In genomic region chr7:1026721-1027151, GRCh38 we compare ENCODE assay signal across 8 cellular contexts. TPM values are rescaled to one million over a fixed set of nuclear protein-coding genes. Genes with fewer than 3 reads are reported as not detected.
DNase-seq lines count a peak whose midpoint lies in the region; ATAC-seq and TF ChIP-seq lines count a peak whose summit lies in the region.
"Had no signal": no experiment of that assay in that cellular context is flagged by ENCODE, and none has a peak within 500 bp of the region (broad histone marks: within the 10 kb centered on the region; RNA-seq: fewer than 3 reads in every experiment).

No MANE protein-coding gene starts in this region.

- TF ChIP-seq CTCF in mammary epithelial cell (conservative IDR thresholded peaks at IDR 0.05 in 1 of 2, IDR thresholded peaks at IDR 0.05 in 1 of 2; ENCODE audit: extremely low read depth in 1 of 2, insufficient read depth in 1 of 2, low read depth in 1 of 2, low read length in 2 of 2) = no peak

- ATAC-seq in HG03280 (IDR thresholded peaks at IDR 0.05; ENCODE audit: unreplicated experiment) = no peak

- no peak overlapping the region for H3K9ac ChIP-seq in HUES6 (ENCODE audit: low read length)
- no peak overlapping the region for H3K9ac ChIP-seq in mammary epithelial cell (ENCODE audit: insufficient read depth, low read length)
- H3K9ac ChIP-seq in neuronal stem cell (ENCODE audit: low read depth, low read length, poor library complexity) = no peak overlapping the region

- peak overlapping the region; percentile 30 for H2BK5ac ChIP-seq in neuronal stem cell (ENCODE audit: low read length)

- peaks cover 12% of the 10 kb centered on the region for H3K4me1 ChIP-seq in HUES6 (ENCODE audit: control insufficient read depth, insufficient read depth, low read length)
- H3K4me1 ChIP-seq in mammary epithelial cell (ENCODE audit: insufficient read depth, low read length) = peaks cover 19% of the 10 kb centered on the region
- peaks cover 12 to 13% of the 10 kb centered on the region in 2 donors for H3K4me1 ChIP-seq in neuronal stem cell (ENCODE audit: control insufficient read depth in 2 of 2, insufficient read depth in 1 of 2, low read depth in 1 of 2, low read length in 2 of 2)

- H3K79me1 ChIP-seq in neuronal stem cell (ENCODE audit: low read depth, low read length) = peaks cover 29% of the 10 kb centered on the region

- peaks cover 57% of the 10 kb centered on the region for H3K79me2 ChIP-seq in mammary epithelial cell (ENCODE audit: insufficient read depth, low read length)

- H4K20me1 ChIP-seq in mammary epithelial cell (ENCODE audit: insufficient read depth, low read length) = peaks cover 2% of the 10 kb centered on the region

- H4K91ac ChIP-seq in neuronal stem cell (ENCODE audit: low read depth, low read length, poor library complexity) = no peak overlapping the region

- H3K27ac ChIP-seq in HUES6 (ENCODE audit: low read depth, low read length) = no peak overlapping the region
- H3K27ac ChIP-seq in mammary epithelial cell (ENCODE audit: insufficient read depth, low read depth, low read length) = no peak overlapping the region
- H3K27ac ChIP-seq in neuronal stem cell (replicated peaks; ENCODE audit: low read length) = no peak overlapping the region

- peak overlapping the region; percentile 97 for H3K4me2 ChIP-seq in mammary epithelial cell (ENCODE audit: insufficient read depth, low read depth, low read length)
- no peak overlapping the region for H3K4me2 ChIP-seq in neuronal stem cell (ENCODE audit: insufficient read depth, low read length, poor library complexity, severe bottlenecking)

- in situ Hi-C loops in mammary epithelial cell (cut with MboI; ENCODE audit: low sequenced_read_pairs in 2 of 2) = no loop called here

- H3K4me3 ChIP-seq in HUES6 (ENCODE audit: low read depth, low read length) (peak overlapping the region; percentile 48), mammary epithelial cell (replicated peaks in 1 of 3; ENCODE audit: insufficient read depth in 1 of 3, low read depth in 2 of 3, low read length in 3 of 3) (peak overlapping the region in 1 of 3 experiments; percentile 72), neuronal stem cell (ENCODE audit: low read length in 2 of 2) (peak overlapping the region in 1 of 2 donors; percentile 85)

- H3K36me3 ChIP-seq in HUES6 (ENCODE audit: control insufficient read depth, insufficient read depth, low read length) = peaks cover 11% of the 10 kb centered on the region; the same call in 1 of the 2 replicates
- H3K36me3 ChIP-seq in mammary epithelial cell (ENCODE audit: insufficient read depth, low read length) = peaks cover 3% of the 10 kb centered on the region
- peaks cover 16 to 54% of the 10 kb centered on the region in 2 donors for H3K36me3 ChIP-seq in neuronal stem cell (replicated peaks in 1 of 2; ENCODE audit: control insufficient read depth in 2 of 2, insufficient read depth in 2 of 2, low read length in 2 of 2)

- no peak overlapping the region for H2BK12ac ChIP-seq in neuronal stem cell (ENCODE audit: low read length)

- H3K4ac ChIP-seq in neuronal stem cell (ENCODE audit: low read length) = no peak overlapping the region

- H2AK5ac ChIP-seq in neuronal stem cell (ENCODE audit: low read depth, low read length) = no peak overlapping the region

- H3K9me3 ChIP-seq in HUES6 (ENCODE audit: control insufficient read depth, insufficient read depth, low read depth, low read length) (no peaks in the 10 kb centered on the region), mammary epithelial cell (replicated peaks; ENCODE audit: insufficient read depth, low read length) (no peaks in the 10 kb centered on the region), neuronal stem cell (replicated peaks in 1 of 2; ENCODE audit: control insufficient read depth in 2 of 2, insufficient read depth in 1 of 2, low read depth in 1 of 2, low read length in 2 of 2) (peaks cover 4 to 8% of the 10 kb centered on the region in 2 donors)

- no peak overlapping the region for H3K14ac ChIP-seq in neuronal stem cell (ENCODE audit: low read length)

- BruUV-seq in mammary epithelial cell (replicated peaks; lab: Mats Ljungman, UMichigan) = no TSS peak

- intact Hi-C loops in mammary epithelial cell (cut with micrococcal nuclease) = loop anchor here (5.0 kb wide), 1 partner anchor 41 kb away; no protein-coding TSS in a partner anchor

- H2BK120ac ChIP-seq in neuronal stem cell (ENCODE audit: low read depth, low read length) = no peak overlapping the region

- 95% methylated on average over 20 of the region's 20 CpGs for WGBS in mammary epithelial cell (ENCODE audit: low coverage, missing lambda C conversion rate)
- WGBS in neuronal stem cell (ENCODE audit: extremely low coverage in 2 of 2, insufficient read length in 2 of 2, insufficient replicate concordance in 1 of 2), 2 donors = no CpG with 5 or more reads among the region's 20 CpGs

- peak overlapping the region; percentile 43 for H3K23ac ChIP-seq in neuronal stem cell (ENCODE audit: low read depth, low read length, poor library complexity)

- DNase-seq in DMS53 (lab: John Stamatoyannopoulos, UW) (peak; percentile 81), mammary epithelial cell (no peak), neuronal stem cell (ENCODE audit: low spot score) (no peak), hippocampal formation (lab: John Stamatoyannopoulos, UW) (no peak)
- no peak for DNase-seq in stimulated activated CD8-positive, alpha-beta memory T cell treated with anti-CD3 and anti-CD28 coated beads, Interleukin-4, amount 100 ng/mL, for 48 hours
- DNase-seq: activated CD4-positive, CD25-positive, alpha-beta regulatory T cell treated with anti-CD3 and anti-CD28 coated beads, Interleukin-2, amount 50 U/mL, for 72 hours had no signal

- H4K8ac ChIP-seq in neuronal stem cell (ENCODE audit: low read depth, low read length) = no peak overlapping the region

- dilution Hi-C loops in mammary epithelial cell (cut with HindIII; ENCODE audit: low sequenced_read_pairs) = no loop called here

- H3K27me3 ChIP-seq in HUES6 (ENCODE audit: control insufficient read depth, insufficient read depth, low read length) = peaks cover 11% of the 10 kb centered on the region; the same call in 1 of the 2 replicates
- H3K27me3 ChIP-seq in mammary epithelial cell (ENCODE audit: insufficient read depth, low read length) = no peaks in the 10 kb centered on the region
- no peaks in the 10 kb centered on the region for H3K27me3 ChIP-seq in neuronal stem cell (ENCODE audit: control insufficient read depth in 3 of 3, insufficient read depth in 3 of 3, low read depth in 1 of 3, low read length in 3 of 3)

- CTCF ChIA-PET in mammary epithelial cell (lab: Charles Lee; ENCODE audit: low non-redundant PET) = no interaction called here

- H3K18ac ChIP-seq in neuronal stem cell (ENCODE audit: low read length) = no peak overlapping the region

- no peak overlapping the region for H2BK15ac ChIP-seq in neuronal stem cell (ENCODE audit: low read length)

- no peak overlapping the region for H2AFZ ChIP-seq in mammary epithelial cell (ENCODE audit: low read depth, low read length)
- H2AFZ ChIP-seq in neuronal stem cell (ENCODE audit: low read length) = no peak overlapping the region

RNA-seq across cellular contexts. Expression of gene GPR146, which starts 17.6 kb away (rescaled TPM):
- total RNA-seq in mammary epithelial cell = under 1 TPM; 0.17 to 0.61 TPM
- polyA plus RNA-seq in mammary epithelial cell = 1.4 TPM
- polyA minus RNA-seq in mammary epithelial cell = not detected
- polyA plus RNA-seq in neuronal stem cell (2013, experiment 1 of 2) = 1.7 TPM
- polyA plus RNA-seq in neuronal stem cell (2013, experiment 2 of 2) = 1.5 TPM

RNA-seq across cellular contexts. Expression of gene CYP2W1, which starts 43.8 kb away (rescaled TPM):
- total RNA-seq in mammary epithelial cell = not detected
- polyA plus RNA-seq in mammary epithelial cell = not detected
- not detected for polyA minus RNA-seq in mammary epithelial cell
- polyA plus RNA-seq in neuronal stem cell (2013, experiment 1 of 2) = not detected
- polyA plus RNA-seq in neuronal stem cell (2013, experiment 2 of 2) = not detected

RNA-seq across cellular contexts. Expression of gene COX19, which starts 51.4 kb away (rescaled TPM):
- 10 to 100 TPM; 11.2 to 15.9 TPM for total RNA-seq in mammary epithelial cell
- polyA plus RNA-seq in mammary epithelial cell = 4.5 TPM
- 1.9 TPM for polyA minus RNA-seq in mammary epithelial cell
- polyA plus RNA-seq in neuronal stem cell (2013, experiment 1 of 2) = 8.7 TPM
- polyA plus RNA-seq in neuronal stem cell (2013, experiment 2 of 2) = 8.9 TPM
